Comparison of ENCODE assay signal across 8 cellular contexts in the genomic region with DNA sequence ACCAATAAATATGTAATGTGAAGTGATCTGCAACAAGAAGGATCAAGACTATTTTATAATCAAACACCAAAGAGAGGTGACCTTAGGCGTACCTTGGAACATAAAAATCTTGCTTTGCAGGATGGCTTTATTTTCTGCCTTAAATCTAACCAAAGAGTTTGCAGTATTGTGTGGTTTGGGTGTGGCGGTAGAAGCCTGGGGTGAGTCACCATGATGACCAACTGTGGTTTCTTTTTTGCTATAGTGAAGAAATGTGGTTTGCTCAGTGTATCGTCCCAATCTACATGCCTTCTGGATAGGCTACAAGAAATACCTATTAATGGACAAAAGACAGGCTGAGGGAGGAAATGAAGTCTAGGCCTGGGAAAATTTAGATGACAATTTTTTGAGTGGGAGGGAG. TPM values are rescaled to one million over a fixed set of nuclear protein-coding genes. Genes with fewer than 3 reads are reported as not detected.
DNase-seq lines count a peak whose midpoint lies in the region; ATAC-seq and TF ChIP-seq lines count a peak whose summit lies in the region.

No MANE protein-coding gene starts in this region.

- ATAC-seq in GM21717 (IDR thresholded peaks at IDR 0.05; ENCODE audit: unreplicated experiment): peak; percentile 74

- 18 to 25% methylated on average over 3 of the region's 3 CpGs for WGBS in transverse colon (ENCODE audit: low coverage in 1 of 2), 2 donors

- no peak for TF ChIP-seq CTCF in GM10248 (IDR thresholded peaks at IDR 0.05; ENCODE audit: control extremely low read depth, extremely low read depth, low read depth, missing control alignments)
- no peak for TF ChIP-seq CTCF in fibroblast of pulmonary artery (IDR thresholded peaks at IDR 0.05; ENCODE audit: low read length, missing control alignments)
- no peak for TF ChIP-seq CTCF in transverse colon (IDR thresholded peaks at IDR 0.05)
- no peak for TF ChIP-seq CTCF in endothelial cell (IDR thresholded peaks at IDR 0.05; ENCODE audit: unreplicated experiment)

- H3K4me3 ChIP-seq in fibroblast of pulmonary artery (replicated peaks; ENCODE audit: low read depth, low read length) (no peak overlapping the region), transverse colon (no peak overlapping the region)

- intact Hi-C loops in transverse colon (cut with DNase I; ENCODE audit: low total_unique reads): no loop called here

- H3K27me3 ChIP-seq in transverse colon: no peaks in the 10 kb centered on the region

- POLR2A ChIA-PET in GM10248 (lab: Yijun Ruan, JAX): no interaction called here

- H3K9me3 Mint-ChIP-seq in endothelial cell (ENCODE audit: unreplicated experiment): no peaks in the 10 kb centered on the region

- H3K9me3 ChIP-seq in transverse colon: no peaks in the 10 kb centered on the region

- DNase-seq in GM10248 (ENCODE audit: extremely low spot score): peak; percentile 57
- peak in 44 of 76 experiments; percentile 2 to 73 (median 26) for DNase-seq in HUDEP-2 (lab: John Stamatoyannopoulos, UW; ENCODE audit: unreplicated experiment in 76 of 76)
- DNase-seq in activated CD4-positive, alpha-beta T cell treated with anti-CD3 and anti-CD28 coated beads, Interleukin-2, amount 50 U/mL, for 1 hour: peak; percentile 7
- peak; percentile 88 for DNase-seq in fibroblast of pulmonary artery (ENCODE audit: low read depth)
- DNase-seq in transverse colon: peak; percentile 56
- DNase-seq in NCI-H748 (lab: John Stamatoyannopoulos, UW; ENCODE audit: unreplicated experiment): no peak
- DNase-seq in endothelial cell (ENCODE audit: low spot score): no peak

- no peak for TF ChIP-seq POLR2A in transverse colon (IDR thresholded peaks at IDR 0.05)

- H3K36me3 ChIP-seq in transverse colon: no peaks in the 10 kb centered on the region

- peaks cover 5 to 59% (median 25%) of the 10 kb centered on the region in 4 donors for H3K4me1 ChIP-seq in transverse colon

- no peak overlapping the region for H3K27ac Mint-ChIP-seq in endothelial cell (ENCODE audit: unreplicated experiment)

- CTCF ChIA-PET in GM10248 (lab: Yijun Ruan, JAX): no interaction called here

- H3K27me3 Mint-ChIP-seq in endothelial cell (ENCODE audit: unreplicated experiment): peaks cover 2% of the 10 kb centered on the region

- no peak for TF ChIP-seq EP300 in transverse colon (IDR thresholded peaks at IDR 0.05; ENCODE audit: low read depth)

- H3K4me3 Mint-ChIP-seq in endothelial cell (ENCODE audit: unreplicated experiment): no peak overlapping the region

- peaks cover 6% of the 10 kb centered on the region for H3K4me1 Mint-ChIP-seq in endothelial cell (ENCODE audit: unreplicated experiment)

- peak overlapping the region; percentile 63 to 100 (median 83) for H3K27ac ChIP-seq in transverse colon

- no peaks in the 10 kb centered on the region for H3K36me3 Mint-ChIP-seq in endothelial cell (ENCODE audit: low read depth, unreplicated experiment)

- in situ Hi-C loops in transverse colon (cut with MboI; ENCODE audit: low pct_ligation_motif_present in 1 of 4, low pct_unique_long_range_greater_than_20kb in 1 of 4, low sequenced_read_pairs in 3 of 4): no loop called here

RNA-seq across cellular contexts. Expression of a gene that starts 5.1 kb away (rescaled TPM):
- total RNA-seq in transverse colon (100 to 1,000 TPM; 237 to 556 (median 335) TPM), endothelial cell (ENCODE audit: unreplicated experiment) (105 TPM)

Comparison
In these comparisons a context has a peak if more than half of its experiments do, and no peak if none do; other contexts are left out.
1. DNase-seq: peak in GM10248 (single experiment), HUDEP-2 (44 of 76), activated CD4-positive, alpha-beta T cell treated with anti-CD3 and anti-CD28 coated beads, Interleukin-2, amount 50 U/mL, for 1 hour (single experiment), fibroblast of pulmonary artery (single experiment) and transverse colon (single experiment); none in NCI-H748 (single experiment) and endothelial cell (single experiment).